In the genomic region with DNA sequence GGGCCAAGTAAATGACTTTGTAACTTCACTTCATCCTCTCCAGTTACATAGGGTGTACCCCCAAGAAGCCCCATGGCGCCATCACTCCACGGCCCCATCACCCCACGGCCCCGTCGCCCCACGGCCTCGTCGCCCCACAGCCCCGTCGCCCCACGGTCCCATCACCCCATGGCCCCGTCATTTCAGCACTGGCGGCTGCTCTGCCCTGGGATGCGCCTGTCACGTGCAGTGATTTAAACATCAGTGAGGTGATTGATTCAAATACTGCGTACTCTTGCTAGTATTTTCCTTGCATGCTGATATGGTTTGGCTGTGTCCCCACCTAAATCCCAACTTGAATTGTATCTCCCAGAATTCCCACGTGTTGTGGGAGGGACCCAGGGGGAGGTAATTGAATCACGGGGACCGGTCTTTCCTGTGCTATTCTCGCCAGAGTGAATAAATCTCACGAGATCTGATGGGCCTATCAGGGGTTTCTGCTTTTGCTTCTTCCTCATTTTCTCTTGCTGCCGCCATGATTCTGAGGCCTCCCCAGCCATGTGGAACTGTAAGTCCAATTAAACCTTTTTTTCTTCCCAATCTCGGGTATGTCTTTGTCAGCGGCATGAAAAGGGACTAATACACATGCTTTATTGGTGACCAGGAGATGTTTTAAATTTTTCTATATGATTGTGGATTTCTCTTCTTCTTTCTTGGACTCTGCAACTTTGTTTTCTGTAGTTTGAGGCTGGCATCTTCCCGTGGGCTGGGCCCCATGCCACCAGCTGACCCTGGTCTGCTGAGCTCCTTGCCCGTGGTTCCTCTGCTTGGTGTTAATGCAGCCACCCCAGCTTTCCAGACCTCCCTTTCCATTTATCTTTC, we compare ENCODE assay signal across 1 cellular context.
TF ChIP-seq lines count a peak whose summit lies in the region.

No MANE protein-coding gene starts in this region.

TF ChIP-seq in K562, 482 proteins besides CTCF, POLR2A, EP300 and RAD21 (continues in another document):
- peak; percentile 69 for TF ChIP-seq SAP30 (IDR thresholded peaks at IDR 0.05; ENCODE audit: borderline replicate concordance, insufficient read depth, low read depth, low read length, poor library complexity, severe bottlenecking)
- TF ChIP-seq, protein P1, sequence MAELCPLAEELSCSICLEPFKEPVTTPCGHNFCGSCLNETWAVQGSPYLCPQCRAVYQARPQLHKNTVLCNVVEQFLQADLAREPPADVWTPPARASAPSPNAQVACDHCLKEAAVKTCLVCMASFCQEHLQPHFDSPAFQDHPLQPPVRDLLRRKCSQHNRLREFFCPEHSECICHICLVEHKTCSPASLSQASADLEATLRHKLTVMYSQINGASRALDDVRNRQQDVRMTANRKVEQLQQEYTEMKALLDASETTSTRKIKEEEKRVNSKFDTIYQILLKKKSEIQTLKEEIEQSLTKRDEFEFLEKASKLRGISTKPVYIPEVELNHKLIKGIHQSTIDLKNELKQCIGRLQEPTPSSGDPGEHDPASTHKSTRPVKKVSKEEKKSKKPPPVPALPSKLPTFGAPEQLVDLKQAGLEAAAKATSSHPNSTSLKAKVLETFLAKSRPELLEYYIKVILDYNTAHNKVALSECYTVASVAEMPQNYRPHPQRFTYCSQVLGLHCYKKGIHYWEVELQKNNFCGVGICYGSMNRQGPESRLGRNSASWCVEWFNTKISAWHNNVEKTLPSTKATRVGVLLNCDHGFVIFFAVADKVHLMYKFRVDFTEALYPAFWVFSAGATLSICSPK (IDR thresholded peaks at IDR 0.05; ENCODE audit: borderline replicate concordance): 0 out of 2 replicates have a peak, but pooled peaks have one; percentile 2
- 0 out of 2 replicates have a peak, but pooled peaks have one; percentile 14 for TF ChIP-seq MAFF (IDR thresholded peaks at IDR 0.05; ENCODE audit: low read length)
- TF ChIP-seq RAD51 (IDR thresholded peaks at IDR 0.05; ENCODE audit: borderline replicate concordance, low read depth): peak; percentile 52; the same call in 1 of the 2 replicates
- no peak for TF ChIP-seq LEF1 (IDR thresholded peaks at IDR 0.05)
- TF ChIP-seq ESRRB (CRISPR knock-in tag; IDR thresholded peaks at IDR 0.05; ENCODE audit: borderline replicate concordance): no peak
- TF ChIP-seq, protein P2, sequence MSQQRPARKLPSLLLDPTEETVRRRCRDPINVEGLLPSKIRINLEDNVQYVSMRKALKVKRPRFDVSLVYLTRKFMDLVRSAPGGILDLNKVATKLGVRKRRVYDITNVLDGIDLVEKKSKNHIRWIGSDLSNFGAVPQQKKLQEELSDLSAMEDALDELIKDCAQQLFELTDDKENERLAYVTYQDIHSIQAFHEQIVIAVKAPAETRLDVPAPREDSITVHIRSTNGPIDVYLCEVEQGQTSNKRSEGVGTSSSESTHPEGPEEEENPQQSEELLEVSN (IDR thresholded peaks at IDR 0.05; ENCODE audit: borderline replicate concordance in 1 of 2, extremely low read depth in 1 of 2, insufficient read depth in 1 of 2, insufficient read length in 1 of 2, low read depth in 1 of 2, low read length in 1 of 2, poor library complexity in 1 of 2, severe bottlenecking in 1 of 2): peak; percentile 34 to 43
- TF ChIP-seq NFYB (IDR thresholded peaks at IDR 0.05; ENCODE audit: extremely low read depth, insufficient read length): peak; percentile 81
- peak; percentile 68; the same call in 1 of the 2 replicates for TF ChIP-seq FOXP1 (CRISPR knock-in tag; IDR thresholded peaks at IDR 0.05)
- TF ChIP-seq HNRNPLL (IDR thresholded peaks at IDR 0.05; ENCODE audit: low read depth, low read length, poor library complexity, severe bottlenecking): no peak
- no peak for TF ChIP-seq SMARCA4 (IDR thresholded peaks at IDR 0.05)
- TF ChIP-seq, protein P3, sequence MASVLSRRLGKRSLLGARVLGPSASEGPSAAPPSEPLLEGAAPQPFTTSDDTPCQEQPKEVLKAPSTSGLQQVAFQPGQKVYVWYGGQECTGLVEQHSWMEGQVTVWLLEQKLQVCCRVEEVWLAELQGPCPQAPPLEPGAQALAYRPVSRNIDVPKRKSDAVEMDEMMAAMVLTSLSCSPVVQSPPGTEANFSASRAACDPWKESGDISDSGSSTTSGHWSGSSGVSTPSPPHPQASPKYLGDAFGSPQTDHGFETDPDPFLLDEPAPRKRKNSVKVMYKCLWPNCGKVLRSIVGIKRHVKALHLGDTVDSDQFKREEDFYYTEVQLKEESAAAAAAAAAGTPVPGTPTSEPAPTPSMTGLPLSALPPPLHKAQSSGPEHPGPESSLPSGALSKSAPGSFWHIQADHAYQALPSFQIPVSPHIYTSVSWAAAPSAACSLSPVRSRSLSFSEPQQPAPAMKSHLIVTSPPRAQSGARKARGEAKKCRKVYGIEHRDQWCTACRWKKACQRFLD (CRISPR knock-in tag; IDR thresholded peaks at IDR 0.05): peak; percentile 50; the same call in 1 of the 2 replicates
- no peak for TF ChIP-seq CBX2 (IDR thresholded peaks at IDR 0.05; ENCODE audit: insufficient read depth, low read length, poor library complexity, severe bottlenecking)
- TF ChIP-seq, protein P4, sequence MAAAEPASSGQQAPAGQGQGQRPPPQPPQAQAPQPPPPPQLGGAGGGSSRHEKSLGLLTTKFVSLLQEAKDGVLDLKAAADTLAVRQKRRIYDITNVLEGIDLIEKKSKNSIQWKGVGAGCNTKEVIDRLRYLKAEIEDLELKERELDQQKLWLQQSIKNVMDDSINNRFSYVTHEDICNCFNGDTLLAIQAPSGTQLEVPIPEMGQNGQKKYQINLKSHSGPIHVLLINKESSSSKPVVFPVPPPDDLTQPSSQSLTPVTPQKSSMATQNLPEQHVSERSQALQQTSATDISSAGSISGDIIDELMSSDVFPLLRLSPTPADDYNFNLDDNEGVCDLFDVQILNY (CRISPR knock-in tag; IDR thresholded peaks at IDR 0.05): no peak
- no peak for TF ChIP-seq ZNF121 (CRISPR knock-in tag; conservative IDR thresholded peaks at IDR 0.05)
- TF ChIP-seq TAF9B (IDR thresholded peaks at IDR 0.05; ENCODE audit: partially characterized antibody): no peak
- no peak for TF ChIP-seq ESRRA (IDR thresholded peaks at IDR 0.05; ENCODE audit: borderline replicate concordance, low read depth)
- no peak for TF ChIP-seq ATF1 (CRISPR knock-in tag; IDR thresholded peaks at IDR 0.05)
- peak; percentile 9; the same call in 1 of the 2 replicates for TF ChIP-seq ATF1 (tag; IDR thresholded peaks at IDR 0.05)
- peak; percentile 62; the same call in 1 of the 2 replicates for TF ChIP-seq PHF8 (IDR thresholded peaks at IDR 0.05; ENCODE audit: borderline replicate concordance, low read length)
- no peak for TF ChIP-seq ZNF668 (CRISPR knock-in tag; IDR thresholded peaks at IDR 0.05)
- TF ChIP-seq, protein P5, sequence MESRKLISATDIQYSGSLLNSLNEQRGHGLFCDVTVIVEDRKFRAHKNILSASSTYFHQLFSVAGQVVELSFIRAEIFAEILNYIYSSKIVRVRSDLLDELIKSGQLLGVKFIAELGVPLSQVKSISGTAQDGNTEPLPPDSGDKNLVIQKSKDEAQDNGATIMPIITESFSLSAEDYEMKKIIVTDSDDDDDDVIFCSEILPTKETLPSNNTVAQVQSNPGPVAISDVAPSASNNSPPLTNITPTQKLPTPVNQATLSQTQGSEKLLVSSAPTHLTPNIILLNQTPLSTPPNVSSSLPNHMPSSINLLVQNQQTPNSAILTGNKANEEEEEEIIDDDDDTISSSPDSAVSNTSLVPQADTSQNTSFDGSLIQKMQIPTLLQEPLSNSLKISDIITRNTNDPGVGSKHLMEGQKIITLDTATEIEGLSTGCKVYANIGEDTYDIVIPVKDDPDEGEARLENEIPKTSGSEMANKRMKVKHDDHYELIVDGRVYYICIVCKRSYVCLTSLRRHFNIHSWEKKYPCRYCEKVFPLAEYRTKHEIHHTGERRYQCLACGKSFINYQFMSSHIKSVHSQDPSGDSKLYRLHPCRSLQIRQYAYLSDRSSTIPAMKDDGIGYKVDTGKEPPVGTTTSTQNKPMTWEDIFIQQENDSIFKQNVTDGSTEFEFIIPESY (CRISPR knock-in tag; IDR thresholded peaks at IDR 0.05): peak; percentile 85
- TF ChIP-seq ASH1L (IDR thresholded peaks at IDR 0.05; ENCODE audit: borderline replicate concordance, low read depth, partially characterized antibody): peak; percentile 39
- 0 out of 2 replicates have a peak, but pooled peaks have one; percentile 13 for TF ChIP-seq ELF4 (CRISPR knock-in tag; IDR thresholded peaks at IDR 0.05)
- peak; percentile 94 for TF ChIP-seq CHD2 (IDR thresholded peaks at IDR 0.05; ENCODE audit: low read depth, low read length)
- no peak for TF ChIP-seq NR2C2 (CRISPR knock-in tag; IDR thresholded peaks at IDR 0.05)
- peak; percentile 9; the same call in 1 of the 2 replicates for TF ChIP-seq NR2C2 (tag; IDR thresholded peaks at IDR 0.05)
- peak; percentile 87 for TF ChIP-seq RBM25 (IDR thresholded peaks at IDR 0.05; ENCODE audit: low read depth, low read length, severe bottlenecking)
- TF ChIP-seq SUPT5H (IDR thresholded peaks at IDR 0.05): peak; percentile 66
- no peak for TF ChIP-seq HMG20B (CRISPR knock-in tag; IDR thresholded peaks at IDR 0.05)
- TF ChIP-seq, protein P6, sequence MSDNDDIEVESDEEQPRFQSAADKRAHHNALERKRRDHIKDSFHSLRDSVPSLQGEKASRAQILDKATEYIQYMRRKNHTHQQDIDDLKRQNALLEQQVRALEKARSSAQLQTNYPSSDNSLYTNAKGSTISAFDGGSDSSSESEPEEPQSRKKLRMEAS (CRISPR knock-in tag; IDR thresholded peaks at IDR 0.05): peak; percentile 69
- no peak for TF ChIP-seq CBFB (CRISPR knock-in tag; IDR thresholded peaks at IDR 0.05)
- TF ChIP-seq ZZZ3 (IDR thresholded peaks at IDR 0.05): no peak; the same call in 1 of the 2 replicates
- TF ChIP-seq MYC (IDR thresholded peaks at IDR 0.05; ENCODE audit: low read depth, low read length): peak; percentile 96
- peak; percentile 61; the same call in 1 of the 2 replicates for TF ChIP-seq MYC (CRISPR knock-in tag; IDR thresholded peaks at IDR 0.05; ENCODE audit: borderline replicate concordance, low read depth)
- TF ChIP-seq ZNF75A (CRISPR knock-in tag; IDR thresholded peaks at IDR 0.05): no peak
- no peak for TF ChIP-seq ATF7 (IDR thresholded peaks at IDR 0.05)
- TF ChIP-seq RCOR1 (IDR thresholded peaks at IDR 0.05; ENCODE audit: borderline replicate concordance in 1 of 2, low read depth in 2 of 2, low read length in 2 of 2): peak in 1 of 2 experiments; percentile 34; a peak in 1 of 4 replicates
- 0 out of 4 replicates have a peak, but pooled peaks have one; percentile 13 to 58 for TF ChIP-seq TEAD1 (CRISPR knock-in tag; IDR thresholded peaks at IDR 0.05)
- TF ChIP-seq, protein P7, sequence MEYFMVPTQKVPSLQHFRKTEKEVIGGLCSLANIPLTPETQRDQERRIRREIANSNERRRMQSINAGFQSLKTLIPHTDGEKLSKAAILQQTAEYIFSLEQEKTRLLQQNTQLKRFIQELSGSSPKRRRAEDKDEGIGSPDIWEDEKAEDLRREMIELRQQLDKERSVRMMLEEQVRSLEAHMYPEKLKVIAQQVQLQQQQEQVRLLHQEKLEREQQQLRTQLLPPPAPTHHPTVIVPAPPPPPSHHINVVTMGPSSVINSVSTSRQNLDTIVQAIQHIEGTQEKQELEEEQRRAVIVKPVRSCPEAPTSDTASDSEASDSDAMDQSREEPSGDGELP (CRISPR knock-in tag; IDR thresholded peaks at IDR 0.05; ENCODE audit: borderline replicate concordance): peak; percentile 53; the same call in 1 of the 2 replicates
- TF ChIP-seq, protein P8, sequence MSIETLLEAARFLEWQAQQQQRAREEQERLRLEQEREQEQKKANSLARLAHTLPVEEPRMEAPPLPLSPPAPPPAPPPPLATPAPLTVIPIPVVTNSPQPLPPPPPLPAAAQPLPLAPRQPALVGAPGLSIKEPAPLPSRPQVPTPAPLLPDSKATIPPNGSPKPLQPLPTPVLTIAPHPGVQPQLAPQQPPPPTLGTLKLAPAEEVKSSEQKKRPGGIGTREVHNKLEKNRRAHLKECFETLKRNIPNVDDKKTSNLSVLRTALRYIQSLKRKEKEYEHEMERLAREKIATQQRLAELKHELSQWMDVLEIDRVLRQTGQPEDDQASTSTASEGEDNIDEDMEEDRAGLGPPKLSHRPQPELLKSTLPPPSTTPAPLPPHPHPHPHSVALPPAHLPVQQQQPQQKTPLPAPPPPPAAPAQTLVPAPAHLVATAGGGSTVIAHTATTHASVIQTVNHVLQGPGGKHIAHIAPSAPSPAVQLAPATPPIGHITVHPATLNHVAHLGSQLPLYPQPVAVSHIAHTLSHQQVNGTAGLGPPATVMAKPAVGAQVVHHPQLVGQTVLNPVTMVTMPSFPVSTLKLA (conservative IDR thresholded peaks at IDR 0.05): peak; percentile 61 to 69
- peak; percentile 97 for TF ChIP-seq L3MBTL2 (IDR thresholded peaks at IDR 0.05)
- TF ChIP-seq ZNF239 (CRISPR knock-in tag; IDR thresholded peaks at IDR 0.05): peak; percentile 41; the same call in 1 of the 2 replicates
- TF ChIP-seq ZNF589 (CRISPR knock-in tag; IDR thresholded peaks at IDR 0.05; ENCODE audit: low read depth): no peak
- TF ChIP-seq, protein P9, sequence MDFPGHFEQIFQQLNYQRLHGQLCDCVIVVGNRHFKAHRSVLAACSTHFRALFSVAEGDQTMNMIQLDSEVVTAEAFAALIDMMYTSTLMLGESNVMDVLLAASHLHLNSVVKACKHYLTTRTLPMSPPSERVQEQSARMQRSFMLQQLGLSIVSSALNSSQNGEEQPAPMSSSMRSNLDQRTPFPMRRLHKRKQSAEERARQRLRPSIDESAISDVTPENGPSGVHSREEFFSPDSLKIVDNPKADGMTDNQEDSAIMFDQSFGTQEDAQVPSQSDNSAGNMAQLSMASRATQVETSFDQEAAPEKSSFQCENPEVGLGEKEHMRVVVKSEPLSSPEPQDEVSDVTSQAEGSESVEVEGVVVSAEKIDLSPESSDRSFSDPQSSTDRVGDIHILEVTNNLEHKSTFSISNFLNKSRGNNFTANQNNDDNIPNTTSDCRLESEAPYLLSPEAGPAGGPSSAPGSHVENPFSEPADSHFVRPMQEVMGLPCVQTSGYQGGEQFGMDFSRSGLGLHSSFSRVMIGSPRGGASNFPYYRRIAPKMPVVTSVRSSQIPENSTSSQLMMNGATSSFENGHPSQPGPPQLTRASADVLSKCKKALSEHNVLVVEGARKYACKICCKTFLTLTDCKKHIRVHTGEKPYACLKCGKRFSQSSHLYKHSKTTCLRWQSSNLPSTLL (IDR thresholded peaks at IDR 0.05): no peak
- peak; percentile 15; the same call in 1 of the 2 replicates for TF ChIP-seq ZNF79 (CRISPR knock-in tag; IDR thresholded peaks at IDR 0.05; ENCODE audit: low read depth)
- TF ChIP-seq RBM14 (IDR thresholded peaks at IDR 0.05; ENCODE audit: borderline replicate concordance, insufficient read depth, low read depth, low read length): no peak
- TF ChIP-seq ZNF140 (CRISPR knock-in tag; IDR thresholded peaks at IDR 0.05): no peak
- 0 out of 2 replicates have a peak, but pooled peaks have one; percentile 18 for TF ChIP-seq HCFC1 (IDR thresholded peaks at IDR 0.05; ENCODE audit: low read depth, low read length)
- TF ChIP-seq PHF21A (IDR thresholded peaks at IDR 0.05; ENCODE audit: borderline replicate concordance, low read depth): peak; percentile 87; the same call in 1 of the 2 replicates
- TF ChIP-seq GABPB1 (CRISPR knock-in tag; IDR thresholded peaks at IDR 0.05): no peak
- TF ChIP-seq SOX6 (IDR thresholded peaks at IDR 0.05): 0 out of 2 replicates have a peak, but pooled peaks have one; percentile 7
- TF ChIP-seq DMBX1 (CRISPR knock-in tag; IDR thresholded peaks at IDR 0.05; ENCODE audit: borderline replicate concordance): 0 out of 2 replicates have a peak, but pooled peaks have one; percentile 42
- TF ChIP-seq CSDE1 (IDR thresholded peaks at IDR 0.05): no peak
- TF ChIP-seq BHLHE40 (IDR thresholded peaks at IDR 0.05; ENCODE audit: low read length): peak; percentile 75
- peak; percentile 51; the same call in 1 of the 2 replicates for TF ChIP-seq BRD4 (IDR thresholded peaks at IDR 0.05)
- TF ChIP-seq SMAD3 (CRISPR knock-in tag; conservative IDR thresholded peaks at IDR 0.05): 0 out of 2 replicates have a peak, but pooled peaks have one; percentile 23
- TF ChIP-seq RBFOX2 (IDR thresholded peaks at IDR 0.05; ENCODE audit: low read depth, low read length): peak; percentile 56; the same call in 1 of the 2 replicates
- no peak for TF ChIP-seq HLTF (IDR thresholded peaks at IDR 0.05)
